20 cellular contexts compared by ENCODE assay signal in genomic region chr2:99806758-99807157, GRCh38.
DNase-seq lines count a peak whose midpoint lies in the region; ATAC-seq and TF ChIP-seq lines count a peak whose summit lies in the region.
"Had no signal": no experiment of that assay in that cellular context is flagged by ENCODE, and none has a peak within 500 bp of the region (broad histone marks: within the 10 kb centered on the region; RNA-seq: fewer than 3 reads in every experiment).

No MANE protein-coding gene starts in this region.

- ATAC-seq in GM19035 (IDR thresholded peaks at IDR 0.05; ENCODE audit: unreplicated experiment) (no peak), GM21737 (IDR thresholded peaks at IDR 0.05; ENCODE audit: unreplicated experiment) (no peak)
- ATAC-seq: foreskin keratinocyte had no signal

- H3K4me3 Mint-ChIP-seq in mesothelial cell of epicardium: no peak overlapping the region
- H3K4me3 Mint-ChIP-seq: activated CD4-positive, alpha-beta T cell treated with anti-CD3 and anti-CD28 coated beads, Interleukin-2, amount 10 ng/mL, durations not matched to agents 7 days and 5 days; activated T-cell treated with anti-CD3 and anti-CD28 coated beads, Interleukin-2, amount 50 U/mL, for 24 hours; dendritic cell treated with granulocyte-macrophage colony-stimulating factor and Interleukin-4, amounts not matched to agents 40 ng/mL and 50 ng/mL, for 4 days; immature natural killer cell had no signal

- peaks cover 30% of the 10 kb centered on the region for H3K4me1 Mint-ChIP-seq in mesothelial cell of epicardium
- H3K4me1 Mint-ChIP-seq: activated CD4-positive, alpha-beta T cell treated with anti-CD3 and anti-CD28 coated beads, Interleukin-2, amount 10 ng/mL, durations not matched to agents 7 days and 5 days; immature natural killer cell had no signal

- peaks cover 14% of the 10 kb centered on the region for H3K9me3 Mint-ChIP-seq in mesothelial cell of epicardium
- H3K9me3 Mint-ChIP-seq: activated T-cell treated with anti-CD3 and anti-CD28 coated beads, Interleukin-2, amount 50 U/mL, for 24 hours; immature natural killer cell had no signal

- H3K36me3 Mint-ChIP-seq in mesothelial cell of epicardium: no peaks in the 10 kb centered on the region
- H3K36me3 Mint-ChIP-seq: immature natural killer cell had no signal

- peak overlapping the region; percentile 55 for H3K27ac Mint-ChIP-seq in mesothelial cell of epicardium
- H3K27ac Mint-ChIP-seq: activated CD4-positive, alpha-beta T cell treated with anti-CD3 and anti-CD28 coated beads, Interleukin-2, amount 10 ng/mL, durations not matched to agents 7 days and 5 days; activated T-cell treated with anti-CD3 and anti-CD28 coated beads, Interleukin-2, amount 50 U/mL, for 24 hours; dendritic cell treated with granulocyte-macrophage colony-stimulating factor and Interleukin-4, amounts not matched to agents 40 ng/mL and 50 ng/mL, for 4 days; immature natural killer cell had no signal

- no peak overlapping the region for H3K4me3 ChIP-seq in AG09309 (ENCODE audit: control insufficient read depth, low read depth, low read length)
- H3K4me3 ChIP-seq: smooth muscle cell had no signal

- H3K27me3 Mint-ChIP-seq in mesothelial cell of epicardium (ENCODE audit: low read depth): peaks cover 11% of the 10 kb centered on the region
- H3K27me3 Mint-ChIP-seq: activated CD4-positive, alpha-beta T cell treated with anti-CD3 and anti-CD28 coated beads, Interleukin-2, amount 10 ng/mL, durations not matched to agents 7 days and 5 days; activated T-cell treated with anti-CD3 and anti-CD28 coated beads, Interleukin-2, amount 50 U/mL, for 24 hours; dendritic cell treated with granulocyte-macrophage colony-stimulating factor and Interleukin-4, amounts not matched to agents 40 ng/mL and 50 ng/mL, for 4 days had no signal

- TF ChIP-seq CTCF in AG09309 (IDR thresholded peaks at IDR 0.05; ENCODE audit: control insufficient read depth, insufficient read depth, low read depth, low read length, missing control alignments): no peak
- no peak for TF ChIP-seq CTCF in mesothelial cell of epicardium (IDR thresholded peaks at IDR 0.05; ENCODE audit: unreplicated experiment)

- DNase-seq in AG09309 (ENCODE audit: low read depth) (peak; percentile 28), M059J (ENCODE audit: low read depth) (peak; percentile 87), dedifferentiated amniotic fluid mesenchymal stem cell (ENCODE audit: extremely low spot score) (peak; percentile 61), mesothelial cell of epicardium (ENCODE audit: low spot score in 2 of 2, unreplicated experiment in 2 of 2) (no peak), NCI-H2171 treated with DMSO at 0.1 percent for 48 hours (lab: John Stamatoyannopoulos, UW) (no peak), NCI-H345 treated with DMSO at 0.1 percent for 48 hours (lab: John Stamatoyannopoulos, UW; ENCODE audit: unreplicated experiment) (no peak)
- DNase-seq: activated CD4-positive, alpha-beta T cell treated with anti-CD3 and anti-CD28 coated beads, Interleukin-2, amount 10 ng/mL, durations not matched to agents 7 days and 5 days; activated T-cell treated with anti-CD3 and anti-CD28 coated beads, Interleukin-2, amount 50 U/mL, for 24 hours; BE2C; foreskin keratinocyte; immature natural killer cell; NCI-H2029; NCI-H82; nucleus accumbens; Right ventricle myocardium superior; T-helper 9 cell had no signal

Comparison
In these comparisons a context has a peak if more than half of its experiments do, and no peak if none do; other contexts are left out.
1. DNase-seq: peak in AG09309 (single experiment), M059J (single experiment) and dedifferentiated amniotic fluid mesenchymal stem cell (single experiment); none in mesothelial cell of epicardium (0 of 2), NCI-H2171 treated with DMSO at 0.1 percent for 48 hours (single experiment) and NCI-H345 treated with DMSO at 0.1 percent for 48 hours (single experiment).